In the genomic region with DNA sequence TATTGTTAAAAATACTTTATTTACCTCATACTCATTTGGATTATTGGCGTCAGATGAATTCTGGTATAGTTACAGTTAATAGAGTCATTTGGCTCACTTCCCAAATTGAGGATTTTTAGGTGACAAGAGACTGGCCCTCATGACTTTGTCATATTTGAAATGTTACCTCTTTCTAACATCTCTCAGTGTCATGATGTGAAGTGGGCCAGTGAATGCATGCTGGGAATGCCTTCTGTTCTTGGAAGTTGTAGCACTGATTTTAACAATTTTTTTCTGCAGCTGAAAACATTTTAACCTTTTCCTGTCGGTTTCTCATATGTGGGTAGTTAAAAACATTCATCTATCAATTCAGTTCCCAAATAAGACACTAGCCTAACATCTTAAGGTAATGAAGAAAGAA, we compare ENCODE assay signal across 21 cellular contexts.
"Had no signal": no experiment of that assay in that cellular context is flagged by ENCODE, and none has a peak within 500 bp of the region (broad histone marks: within the 10 kb centered on the region; RNA-seq: fewer than 3 reads in every experiment).

No MANE protein-coding gene starts in this region.

- ATAC-seq: mucosa of descending colon; natural killer cell treated with Interleukin-12 subunit alpha and Interleukin-12 subunit beta and Interleukin-15 and Interleukin-18, amount 100 ng/mL, for 72 hours; psoas muscle; stimulated activated memory B cell treated with anti-CD40 and anti-IgM and Interleukin-4, amounts not matched to agents 10 μg/mL and 1 μg/mL and 100 μg/mL, for 72 hours; stimulated activated naive CD8-positive, alpha-beta T cell treated with anti-CD3 and anti-CD28 coated beads, Interleukin-15, Interleukin-2, amounts not matched to agents 100 U/mL and 50 U/mL, for 24 hours had no signal

- H3K27ac ChIP-seq: dorsolateral prefrontal cortex, psoas muscle, sigmoid colon, testis, tibial artery had no signal

- H3K36me3 Mint-ChIP-seq: natural killer cell treated with Interleukin-12 subunit alpha and Interleukin-12 subunit beta and Interleukin-15 and Interleukin-18, amount 100 ng/mL, for 72 hours had no signal

- H3K4me3 ChIP-seq: dorsolateral prefrontal cortex, lung, mucosa of descending colon, psoas muscle, sigmoid colon, testis, tibial artery had no signal

- H3K27me3 ChIP-seq: dorsolateral prefrontal cortex, sigmoid colon, testis, tibial artery had no signal

- H3K27ac Mint-ChIP-seq: mesothelial cell of epicardium; stimulated activated memory B cell treated with anti-CD40 and anti-IgM and Interleukin-4, amounts not matched to agents 10 μg/mL and 1 μg/mL and 100 μg/mL, for 72 hours; type B pancreatic cell had no signal

- H3K36me3 ChIP-seq: sigmoid colon, tibial artery had no signal

- H3K4me3 Mint-ChIP-seq: mesothelial cell of epicardium; naive B cell; natural killer cell treated with Interleukin-12 subunit alpha and Interleukin-12 subunit beta and Interleukin-15 and Interleukin-18, amount 100 ng/mL, for 72 hours; neural crest cell; stimulated activated memory B cell treated with anti-CD40 and anti-IgM and Interleukin-4, amounts not matched to agents 10 μg/mL and 1 μg/mL and 100 μg/mL, for 72 hours; type B pancreatic cell had no signal

- DNase-seq: dorsolateral prefrontal cortex; effector CD4-positive, alpha-beta T cell; head of caudate nucleus; mesenchymal stem cell; mucosa of descending colon; naive B cell; posterior cingulate gyrus; psoas muscle; right cardiac atrium; sigmoid colon; stimulated activated CD4-positive, alpha-beta T cell treated with anti-CD3 and anti-CD28 coated beads, Interleukin-4, amount 100 ng/mL, for 4 hours; stimulated activated naive CD8-positive, alpha-beta T cell treated with anti-CD3 and anti-CD28 coated beads, Interleukin-15, Interleukin-2, amounts not matched to agents 100 U/mL and 50 U/mL, for 24 hours; substantia nigra; testis; tibial artery had no signal

- H3K4me1 ChIP-seq: sigmoid colon, testis, tibial artery had no signal

- H3K9me3 ChIP-seq: mucosa of descending colon, psoas muscle, sigmoid colon, testis, tibial artery had no signal

- H3K27me3 Mint-ChIP-seq: naive B cell; natural killer cell treated with Interleukin-12 subunit alpha and Interleukin-12 subunit beta and Interleukin-15 and Interleukin-18, amount 100 ng/mL, for 72 hours; stimulated activated memory B cell treated with anti-CD40 and anti-IgM and Interleukin-4, amounts not matched to agents 10 μg/mL and 1 μg/mL and 100 μg/mL, for 72 hours; type B pancreatic cell had no signal

- H3K9me3 Mint-ChIP-seq: mesothelial cell of epicardium; naive B cell; natural killer cell treated with Interleukin-12 subunit alpha and Interleukin-12 subunit beta and Interleukin-15 and Interleukin-18, amount 100 ng/mL, for 72 hours; neural crest cell; stimulated activated memory B cell treated with anti-CD40 and anti-IgM and Interleukin-4, amounts not matched to agents 10 μg/mL and 1 μg/mL and 100 μg/mL, for 72 hours; type B pancreatic cell had no signal
